1 cellular context compared by ENCODE assay signal in genomic region chr10:6202684-6203330, GRCh38.
A peak's percentile ranks its signal among the peaks of the same experiment; 100 is the strongest.
TF ChIP-seq lines count a peak whose summit lies in the region.

PFKFB3 (plus strand) TSS chr10:6202932; CDS start chr10:6203261, 329 bp downstream.

TF ChIP-seq in HEK293, 187 proteins besides CTCF, POLR2A, EP300 and RAD21 (continued from another document and continues in another):
- no peak for TF ChIP-seq ZNF521 (tag by site-specific recombination; IDR thresholded peaks at IDR 0.05)
- peak; percentile 83 for TF ChIP-seq SP3 (tag by site-specific recombination; IDR thresholded peaks at IDR 0.05)
- peak; percentile 67 for TF ChIP-seq PBX3 (CRISPR knock-in tag; IDR thresholded peaks at IDR 0.05)
- TF ChIP-seq PRDM6 (tag by site-specific recombination; IDR thresholded peaks at IDR 0.05) = no peak
- peak; percentile 97 for TF ChIP-seq KLF10 (tag by site-specific recombination; IDR thresholded peaks at IDR 0.05)
- TF ChIP-seq YY2 (tag by site-specific recombination; IDR thresholded peaks at IDR 0.05) = 0 out of 2 replicates have a peak, but pooled peaks have one; percentile 17
- TF ChIP-seq ZNF140 (tag by site-specific recombination; IDR thresholded peaks at IDR 0.05) = no peak
- TF ChIP-seq ZNF48 (tag by site-specific recombination; IDR thresholded peaks at IDR 0.05) = no peak
- peak; percentile 73; the same call in 1 of the 2 replicates for TF ChIP-seq ZNF692 (tag by site-specific recombination; IDR thresholded peaks at IDR 0.05)
- TF ChIP-seq OVOL3 (tag by site-specific recombination; IDR thresholded peaks at IDR 0.05) = 0 out of 2 replicates have a peak, but pooled peaks have one; percentile 33
- peak; percentile 68 for TF ChIP-seq SP2 (tag by site-specific recombination; IDR thresholded peaks at IDR 0.05)
- TF ChIP-seq ZNF623 (tag by site-specific recombination; IDR thresholded peaks at IDR 0.05) = no peak
- TF ChIP-seq GFI1B (tag by site-specific recombination; IDR thresholded peaks at IDR 0.05) = no peak
- TF ChIP-seq ZNF214 (tag by site-specific recombination; IDR thresholded peaks at IDR 0.05; ENCODE audit: borderline replicate concordance) = no peak
- TF ChIP-seq ZNF621 (tag by site-specific recombination; IDR thresholded peaks at IDR 0.05) = no peak
- no peak for TF ChIP-seq ZBTB44 (tag by site-specific recombination; IDR thresholded peaks at IDR 0.05)
- 0 out of 2 replicates have a peak, but pooled peaks have one; percentile 45 for TF ChIP-seq HOXC10 (CRISPR knock-in tag; IDR thresholded peaks at IDR 0.05)
- no peak for TF ChIP-seq ZNF510 (tag by site-specific recombination; IDR thresholded peaks at IDR 0.05; ENCODE audit: insufficient replicate concordance)
- peak; percentile 93 for TF ChIP-seq GLIS2 (tag by site-specific recombination; IDR thresholded peaks at IDR 0.05)
- TF ChIP-seq ZNF433 (tag by site-specific recombination; IDR thresholded peaks at IDR 0.05; ENCODE audit: low read depth) = no peak
- no peak for TF ChIP-seq AEBP2 (tag by site-specific recombination; IDR thresholded peaks at IDR 0.05; ENCODE audit: borderline replicate concordance)
- TF ChIP-seq ZNF324 (tag by site-specific recombination; IDR thresholded peaks at IDR 0.05) = peak; percentile 73; the same call in 1 of the 2 replicates
- no peak for TF ChIP-seq ZNF488 (tag by site-specific recombination; IDR thresholded peaks at IDR 0.05)
- TF ChIP-seq ZSCAN30 (tag by site-specific recombination; IDR thresholded peaks at IDR 0.05) = peak; percentile 94
- TF ChIP-seq ZNF513 (tag by site-specific recombination; IDR thresholded peaks at IDR 0.05) = peak; percentile 18; the same call in 1 of the 2 replicates
- peak; percentile 48; the same call in 1 of the 2 replicates for TF ChIP-seq ZBTB10 (tag by site-specific recombination; IDR thresholded peaks at IDR 0.05)
- no peak for TF ChIP-seq PRDM2 (tag by site-specific recombination; IDR thresholded peaks at IDR 0.05; ENCODE audit: borderline replicate concordance)
- TF ChIP-seq SALL2 (tag by site-specific recombination; IDR thresholded peaks at IDR 0.05; ENCODE audit: borderline replicate concordance) = no peak
- TF ChIP-seq ZNF629 (tag by site-specific recombination; IDR thresholded peaks at IDR 0.05) = peak; percentile 76
- peak; percentile 89 for TF ChIP-seq ZNF610 (tag by site-specific recombination; IDR thresholded peaks at IDR 0.05; ENCODE audit: borderline replicate concordance)
- no peak for TF ChIP-seq ZNF16 (tag by site-specific recombination; IDR thresholded peaks at IDR 0.05; ENCODE audit: low read depth)
- TF ChIP-seq ZNF837 (tag by site-specific recombination; IDR thresholded peaks at IDR 0.05) = peak; percentile 66; the same call in 1 of the 2 replicates
- TF ChIP-seq TRIM28 (IDR thresholded peaks at IDR 0.05; ENCODE audit: borderline replicate concordance, low read length) = no peak
- TF ChIP-seq ZNF26 (tag by site-specific recombination; IDR thresholded peaks at IDR 0.05) = no peak
- peak; percentile 83 for TF ChIP-seq ZBTB8A (tag by site-specific recombination; IDR thresholded peaks at IDR 0.05)
- TF ChIP-seq KLF1 (tag by site-specific recombination; IDR thresholded peaks at IDR 0.05) = peak; percentile 73
- no peak for TF ChIP-seq ZNF777 (tag by site-specific recombination; IDR thresholded peaks at IDR 0.05; ENCODE audit: borderline replicate concordance)
